In the genomic region with DNA sequence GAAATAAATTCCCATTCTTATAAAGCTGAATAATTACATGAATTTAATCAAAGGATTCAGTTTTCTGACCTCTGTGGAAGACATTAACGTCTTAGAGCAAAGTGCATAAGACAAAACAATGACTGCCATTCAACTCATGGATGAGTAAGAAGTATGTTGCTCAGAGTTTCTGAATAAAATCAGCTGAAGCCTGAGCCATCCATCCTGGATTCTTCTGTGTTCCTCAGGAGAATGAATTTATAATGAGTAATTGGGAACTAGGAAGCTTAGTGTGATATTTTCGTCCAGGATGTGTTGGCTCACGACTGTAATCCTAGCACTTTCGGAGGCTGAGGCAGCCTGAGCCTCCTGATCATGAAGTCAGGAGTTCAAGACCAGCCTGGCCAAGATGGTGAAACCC, we compare ENCODE assay signal across 13 cellular contexts.
"Had no signal": no experiment of that assay in that cellular context is flagged by ENCODE, and none has a peak within 500 bp of the region (broad histone marks: within the 10 kb centered on the region; RNA-seq: fewer than 3 reads in every experiment).

No MANE protein-coding gene starts in this region.

- DNase-seq: activated CD4-positive, alpha-beta memory T cell treated with anti-CD3 and anti-CD28 coated beads, Interleukin-2, amount 10 ng/mL, durations not matched to agents 7 days and 5 days; activated CD8-positive, alpha-beta memory T cell treated with anti-CD3 and anti-CD28 coated beads, Interleukin-2, amount 50 U/mL, for 48 hours; activated naive CD4-positive, alpha-beta T cell treated with anti-CD3 and anti-CD28 coated beads, Interleukin-2, amount 10 ng/mL, durations not matched to agents 7 days and 5 days; central memory CD4-positive, alpha-beta T cell; effector CD4-positive, alpha-beta T cell; glutamatergic neuron; mucosa of descending colon; naive thymus-derived CD8-positive, alpha-beta T cell; posterior cingulate gyrus; right cardiac atrium; T-helper 9 cell; tibial artery; uterus had no signal
